ENCODE assay signal across 1 cellular context in the genomic region with DNA sequence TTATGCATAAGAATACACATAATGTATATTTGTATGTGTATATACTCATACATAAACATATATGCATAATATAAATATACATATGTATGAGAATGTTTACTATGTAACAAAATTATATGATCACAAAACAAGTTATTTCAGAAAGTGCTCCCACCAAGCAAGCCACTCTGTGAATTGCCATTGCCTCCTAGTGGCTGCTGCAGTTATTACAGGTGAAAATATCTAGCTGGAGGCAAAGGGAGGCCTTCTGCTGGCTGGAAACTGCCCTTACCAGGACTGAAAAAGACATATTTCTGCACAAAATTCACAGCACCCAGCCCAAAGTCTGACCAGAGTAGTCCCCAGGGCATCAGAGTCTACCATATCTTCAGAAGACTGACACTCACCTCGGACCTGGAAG.
TF ChIP-seq lines count a peak whose summit lies in the region.

No MANE protein-coding gene starts in this region.

TF ChIP-seq in GM12878, 131 proteins besides CTCF, POLR2A, EP300 and RAD21:
- TF ChIP-seq, protein P1, sequence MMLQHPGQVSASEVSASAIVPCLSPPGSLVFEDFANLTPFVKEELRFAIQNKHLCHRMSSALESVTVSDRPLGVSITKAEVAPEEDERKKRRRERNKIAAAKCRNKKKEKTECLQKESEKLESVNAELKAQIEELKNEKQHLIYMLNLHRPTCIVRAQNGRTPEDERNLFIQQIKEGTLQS (IDR thresholded peaks at IDR 0.05; ENCODE audit: borderline replicate concordance, extremely low read depth, low read depth, low read length), result no peak
- TF ChIP-seq PBX3 (IDR thresholded peaks at IDR 0.05; ENCODE audit: insufficient replicate concordance, low read depth, low read length), result no peak
- no peak for TF ChIP-seq ZBTB11 (CRISPR knock-in tag; IDR thresholded peaks at IDR 0.05)
- no peak for TF ChIP-seq RUNX3 (IDR thresholded peaks at IDR 0.05; ENCODE audit: low read length)
- TF ChIP-seq POU2F2 (IDR thresholded peaks at IDR 0.05; ENCODE audit: borderline replicate concordance, low read depth, low read length), result no peak
- no peak for TF ChIP-seq POLR2AphosphoS5 (IDR thresholded peaks at IDR 0.05; ENCODE audit: low read length)
- no peak for TF ChIP-seq USF2 (IDR thresholded peaks at IDR 0.05; ENCODE audit: borderline replicate concordance, low read depth, low read length)
- no peak for TF ChIP-seq E2F8 (IDR thresholded peaks at IDR 0.05; ENCODE audit: low read depth, partially characterized antibody)
- TF ChIP-seq NFXL1 (IDR thresholded peaks at IDR 0.05; ENCODE audit: borderline replicate concordance), result no peak
- TF ChIP-seq CREB1 (IDR thresholded peaks at IDR 0.05; ENCODE audit: low read depth), result no peak
- no peak for TF ChIP-seq HDAC2 (IDR thresholded peaks at IDR 0.05)
- no peak for TF ChIP-seq ZNF622 (IDR thresholded peaks at IDR 0.05)
- no peak for TF ChIP-seq YY1 (IDR thresholded peaks at IDR 0.05; ENCODE audit: low read depth, low read length)
- no peak for TF ChIP-seq YBX1 (IDR thresholded peaks at IDR 0.05)
- TF ChIP-seq TARDBP (IDR thresholded peaks at IDR 0.05; ENCODE audit: borderline replicate concordance), result no peak
- TF ChIP-seq FOS (IDR thresholded peaks at IDR 0.05; ENCODE audit: borderline replicate concordance, extremely low read depth, insufficient read length), result no peak
- TF ChIP-seq, protein P2, sequence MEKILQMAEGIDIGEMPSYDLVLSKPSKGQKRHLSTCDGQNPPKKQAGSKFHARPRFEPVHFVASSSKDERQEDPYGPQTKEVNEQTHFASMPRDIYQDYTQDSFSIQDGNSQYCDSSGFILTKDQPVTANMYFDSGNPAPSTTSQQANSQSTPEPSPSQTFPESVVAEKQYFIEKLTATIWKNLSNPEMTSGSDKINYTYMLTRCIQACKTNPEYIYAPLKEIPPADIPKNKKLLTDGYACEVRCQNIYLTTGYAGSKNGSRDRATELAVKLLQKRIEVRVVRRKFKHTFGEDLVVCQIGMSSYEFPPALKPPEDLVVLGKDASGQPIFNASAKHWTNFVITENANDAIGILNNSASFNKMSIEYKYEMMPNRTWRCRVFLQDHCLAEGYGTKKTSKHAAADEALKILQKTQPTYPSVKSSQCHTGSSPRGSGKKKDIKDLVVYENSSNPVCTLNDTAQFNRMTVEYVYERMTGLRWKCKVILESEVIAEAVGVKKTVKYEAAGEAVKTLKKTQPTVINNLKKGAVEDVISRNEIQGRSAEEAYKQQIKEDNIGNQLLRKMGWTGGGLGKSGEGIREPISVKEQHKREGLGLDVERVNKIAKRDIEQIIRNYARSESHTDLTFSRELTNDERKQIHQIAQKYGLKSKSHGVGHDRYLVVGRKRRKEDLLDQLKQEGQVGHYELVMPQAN (conservative IDR thresholded peaks at IDR 0.05), result no peak
